9 cellular contexts compared by ENCODE assay signal in genomic region chr1:49817681-49818080, GRCh38.
"Had no signal": no experiment of that assay in that cellular context is flagged by ENCODE, and none has a peak within 500 bp of the region (broad histone marks: within the 10 kb centered on the region; RNA-seq: fewer than 3 reads in every experiment).

No MANE protein-coding gene starts in this region.

- H3K4me1 ChIP-seq: HAP-1 had no signal

- H3K9ac ChIP-seq: GM23248 had no signal

- H3K4me2 ChIP-seq: GM23338 had no signal

- H3K27ac ChIP-seq: GM23248 had no signal

- H3K4me3 ChIP-seq: GM23248, GM23338, HAP-1 had no signal

- H3K9me3 ChIP-seq: HAP-1 had no signal

- DNase-seq: GM23248, GOT3, H7, H9, HCEC 1CT, HFFc6 had no signal

- ATAC-seq: GM23338, HCT116 had no signal

- H3K36me3 ChIP-seq: HAP-1 had no signal

- H2AFZ ChIP-seq: GM23248, GM23338 had no signal
